11 cellular contexts compared by ENCODE assay signal in the genomic region with DNA sequence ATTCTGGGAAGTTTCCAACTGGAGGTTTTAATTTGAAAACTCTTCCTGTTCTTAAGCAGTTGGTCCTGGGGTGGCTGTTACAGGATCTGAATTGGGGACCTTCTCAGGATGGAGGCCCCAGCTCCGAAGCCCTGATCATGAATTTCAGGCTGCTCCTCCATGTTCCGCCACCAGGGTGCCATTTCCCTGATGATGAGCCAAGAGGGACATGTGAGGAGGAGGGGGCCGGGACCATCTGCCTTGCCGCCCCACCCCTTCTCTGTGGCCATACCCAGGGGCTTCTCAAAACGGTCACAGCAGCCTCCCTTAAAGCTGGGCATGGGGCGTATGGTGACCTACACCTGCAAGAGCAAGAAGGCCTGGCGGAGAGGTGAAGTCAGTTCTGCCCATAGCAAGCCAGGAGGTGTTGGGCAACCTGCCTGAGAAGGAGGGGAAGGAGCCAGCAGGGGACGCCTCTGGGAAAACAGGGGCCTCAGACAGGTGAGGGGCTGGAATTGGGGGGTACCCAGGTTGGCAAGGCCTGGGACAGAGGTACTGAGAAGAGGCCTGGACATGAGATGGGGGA. TPM values are rescaled to one million over a fixed set of nuclear protein-coding genes. Genes with fewer than 3 reads are reported as not detected.
DNase-seq lines count a peak whose midpoint lies in the region; ATAC-seq and TF ChIP-seq lines count a peak whose summit lies in the region.
"Had no signal": no experiment of that assay in that cellular context is flagged by ENCODE, and none has a peak within 500 bp of the region (broad histone marks: within the 10 kb centered on the region; RNA-seq: fewer than 3 reads in every experiment).

No MANE protein-coding gene starts in this region.

- H3K4me3 ChIP-seq in gastrocnemius medialis (no peak overlapping the region), lower leg skin (ENCODE audit: low read depth, poor library complexity, severe bottlenecking) (no peak overlapping the region)
- H3K4me3 ChIP-seq: SK-N-MC, thoracic aorta had no signal

- no peaks in the 10 kb centered on the region for H3K27me3 Mint-ChIP-seq in activated T-helper 17 cell treated with anti-CD3 and anti-CD28 coated beads, Interleukin-2, amount 50 U/mL, for 72 hours
- no peaks in the 10 kb centered on the region for H3K27me3 Mint-ChIP-seq in nephron (ENCODE audit: low read depth)

- intact Hi-C loops in gastrocnemius medialis (cut with DNase I; ENCODE audit: low total_unique reads) (loop anchor here (10.0 kb wide), 1 partner anchor 571 kb away; no protein-coding TSS in a partner anchor), lower leg skin (cut with DNase I; ENCODE audit: low total_unique reads) (no loop called here)

- no peak for ATAC-seq in activated T-helper 17 cell treated with anti-CD3 and anti-CD28 coated beads, Interleukin-2, amount 50 U/mL, for 72 hours (replicated peaks)
- ATAC-seq in gastrocnemius medialis: no peak
- ATAC-seq: sciatic nerve had no signal

- H3K27ac Mint-ChIP-seq in activated T-helper 17 cell treated with anti-CD3 and anti-CD28 coated beads, Interleukin-2, amount 50 U/mL, for 72 hours: peak overlapping the region; percentile 75
- H3K27ac Mint-ChIP-seq in nephron: peak overlapping the region in 1 of 3 experiments; percentile 53

- H3K9me3 Mint-ChIP-seq in activated T-helper 17 cell treated with anti-CD3 and anti-CD28 coated beads, Interleukin-2, amount 50 U/mL, for 72 hours: no peaks in the 10 kb centered on the region
- H3K9me3 Mint-ChIP-seq in nephron: no peaks in the 10 kb centered on the region

- H3K27me3 ChIP-seq in gastrocnemius medialis: no peaks in the 10 kb centered on the region

- H3K9me3 ChIP-seq in gastrocnemius medialis: no peaks in the 10 kb centered on the region
- H3K9me3 ChIP-seq: thoracic aorta had no signal

- in situ Hi-C loops in gastrocnemius medialis (cut with MboI; ENCODE audit: low sequenced_read_pairs in 4 of 4): loop anchor here in 3 of 4 donors (10.0 kb wide), 3 partner anchors 51 to 181 kb away; no protein-coding TSS in a partner anchor

- DNase-seq in SHP77 (lab: John Stamatoyannopoulos, UW) (peak; percentile 18 to 33), SHP77 treated with DMSO at 0.1 percent for 48 hours (lab: John Stamatoyannopoulos, UW) (no peak), HEK293T (ENCODE audit: extremely low spot score) (peak; percentile 50), gastrocnemius medialis (no peak), NCI-H510A (lab: John Stamatoyannopoulos, UW) (no peak), lower leg skin (ENCODE audit: low spot score in 2 of 2) (no peak)

- WGBS in lower leg skin, 2 donors: 66 to 74% methylated on average over 5 to 8 of the region's 8 CpGs

- POLR2A ChIA-PET in HEK293T (lab: Yijun Ruan, JAX): interaction anchor here (1.0 kb wide), 1 partner anchor 118 kb away, joined by 3 read pairs; no protein-coding TSS in a partner anchor

- no peak overlapping the region for H3K4me3 Mint-ChIP-seq in activated T-helper 17 cell treated with anti-CD3 and anti-CD28 coated beads, Interleukin-2, amount 50 U/mL, for 72 hours
- H3K4me3 Mint-ChIP-seq in nephron: no peak overlapping the region

- peaks cover 15% of the 10 kb centered on the region for H3K36me3 Mint-ChIP-seq in activated T-helper 17 cell treated with anti-CD3 and anti-CD28 coated beads, Interleukin-2, amount 50 U/mL, for 72 hours (ENCODE audit: low read depth)
- no peaks in the 10 kb centered on the region for H3K36me3 Mint-ChIP-seq in nephron (ENCODE audit: low read depth)

- peaks cover 9% of the 10 kb centered on the region for H3K4me1 Mint-ChIP-seq in activated T-helper 17 cell treated with anti-CD3 and anti-CD28 coated beads, Interleukin-2, amount 50 U/mL, for 72 hours
- peaks cover 10% of the 10 kb centered on the region for H3K4me1 Mint-ChIP-seq in nephron

- TF ChIP-seq CTCF in nephron (IDR thresholded peaks at IDR 0.05; ENCODE audit: unreplicated experiment in 3 of 3) (peak in 2 of 3 experiments; percentile 20 to 23), gastrocnemius medialis (IDR thresholded peaks at IDR 0.05 in 4 of 5, conservative IDR thresholded peaks at IDR 0.05 in 1 of 5) (peak in 2 of 5 experiments; percentile 21 to 27), lower leg skin (IDR thresholded peaks at IDR 0.05) (no peak)

- CTCF ChIA-PET in HEK293T (lab: Yijun Ruan, JAX): no interaction called here

- H3K27ac ChIP-seq in gastrocnemius medialis: no peak overlapping the region
- H3K27ac ChIP-seq: SK-N-MC, thoracic aorta had no signal

- TF ChIP-seq POLR2A in gastrocnemius medialis (IDR thresholded peaks at IDR 0.05) (no peak), lower leg skin (IDR thresholded peaks at IDR 0.05) (no peak)

- H3K4me1 ChIP-seq in gastrocnemius medialis: peaks cover 21 to 23% of the 10 kb centered on the region in 2 donors

- no peaks in the 10 kb centered on the region for H3K36me3 ChIP-seq in gastrocnemius medialis
- H3K36me3 ChIP-seq: thoracic aorta had no signal

TF ChIP-seq in HEK293T, 16 proteins besides CTCF, POLR2A, EP300 and RAD21:
- TF ChIP-seq FOXA1 (IDR thresholded peaks at IDR 0.05): no peak
- TF ChIP-seq SP1 (IDR thresholded peaks at IDR 0.05): no peak
- no peak for TF ChIP-seq ELF4 (IDR thresholded peaks at IDR 0.05)
- no peak for TF ChIP-seq ZNF384 (IDR thresholded peaks at IDR 0.05)
- TF ChIP-seq SUZ12 (IDR thresholded peaks at IDR 0.05): no peak
TF ChIP-seq in HEK293T: peak in this region for 0.

RNA-seq across cellular contexts. Expression of a gene that starts 3.6 kb away (rescaled TPM):
- 10 to 100 TPM; 48.8 to 61.9 TPM for total RNA-seq in activated T-helper 17 cell treated with anti-CD3 and anti-CD28 coated beads, Interleukin-2, amount 50 U/mL, for 72 hours
- 10 to 100 TPM in 1 of 4 donors, 1 to 10 TPM in 3; 5.8 to 11.7 (median 8.2) TPM for total RNA-seq in gastrocnemius medialis
- 10 to 100 TPM; 19.7 to 26.6 (median 22.2) TPM for total RNA-seq in lower leg skin

RNA-seq across cellular contexts. Expression of a gene that starts 37.4 kb away (rescaled TPM):
- 10 to 100 TPM; 57.0 to 59.7 TPM for total RNA-seq in activated T-helper 17 cell treated with anti-CD3 and anti-CD28 coated beads, Interleukin-2, amount 50 U/mL, for 72 hours
- total RNA-seq in gastrocnemius medialis: 1 to 10 TPM; 1.9 to 6.8 (median 4.2) TPM
- total RNA-seq in lower leg skin: 100 to 1,000 TPM; 161 to 265 (median 197) TPM

Comparison
In these comparisons a context has a peak if more than half of its experiments do, and no peak if none do; other contexts are left out.
1. DNase-seq: peak in SHP77 (2 of 2) and HEK293T (single experiment); none in SHP77 treated with DMSO at 0.1 percent for 48 hours (single experiment), gastrocnemius medialis (0 of 2), NCI-H510A (single experiment) and lower leg skin (0 of 2).
2. CTCF ChIP-seq: peak in nephron (2 of 3); none in lower leg skin (0 of 3).
3. RNA of a gene that starts 37.4 kb away (total RNA-seq): 161 to 265 TPM in lower leg skin and 57.0 to 59.7 TPM in activated T-helper 17 cell treated with anti-CD3 and anti-CD28 coated beads, Interleukin-2, amount 50 U/mL, for 72 hours; 1.9 to 6.8 TPM in gastrocnemius medialis; every median in the first group is over 4 times any median in the second.